ENCODE assay signal across 21 cellular contexts in genomic region chr7:26403640-26404039, GRCh38.
DNase-seq lines count a peak whose midpoint lies in the region; ATAC-seq and TF ChIP-seq lines count a peak whose summit lies in the region.
"Had no signal": no experiment of that assay in that cellular context is flagged by ENCODE, and none has a peak within 500 bp of the region (broad histone marks: within the 10 kb centered on the region; RNA-seq: fewer than 3 reads in every experiment).

No MANE protein-coding gene starts in this region.

- 0 out of 2 replicates have a peak overlapping the region, but pooled peaks have one; percentile 9 for H3K4me2 ChIP-seq in OCI-LY7 (ENCODE audit: low read length)
- H3K4me2 ChIP-seq: A549; BLaER1 treated with 17β-estradiol and CSF1 and Interleukin-3, amounts not matched to agents 10 nM and 100 nM had no signal

- H2AFZ ChIP-seq in OCI-LY7 (ENCODE audit: low read length), result no peak overlapping the region

- H3K36me3 ChIP-seq in OCI-LY7 (ENCODE audit: insufficient read depth, low read length), result no peaks in the 10 kb centered on the region
- H3K36me3 ChIP-seq in uterus, result no peaks in the 10 kb centered on the region
- H3K36me3 ChIP-seq in endodermal cell (ENCODE audit: control insufficient read depth, insufficient read depth, low read length), result no peaks in the 10 kb centered on the region
- H3K36me3 ChIP-seq: BE2C; BLaER1 treated with 17β-estradiol and CSF1 and Interleukin-3, amounts not matched to agents 10 nM and 100 nM; HAP-1 had no signal

- H3K27ac ChIP-seq in OCI-LY7 (ENCODE audit: low read depth, low read length, poor library complexity, severe bottlenecking) (no peak overlapping the region), uterus (no peak overlapping the region), endodermal cell (ENCODE audit: low read depth, low read length) (no peak overlapping the region)
- H3K27ac ChIP-seq: BLaER1 treated with 17β-estradiol and CSF1 and Interleukin-3, amounts not matched to agents 10 nM and 100 nM had no signal

- peak; percentile 71 for ATAC-seq in left colon
- ATAC-seq: A549 had no signal

- no peaks in the 10 kb centered on the region for H3K9me2 ChIP-seq in OCI-LY7 (ENCODE audit: insufficient read depth, low read length)

- POLR2A ChIA-PET in OCI-LY7 (lab: Charles Lee), result interaction anchor here (0.6 to 0.8 kb wide), 2 partner anchors 10 to 395 kb away, joined by 3 to 4 read pairs; no protein-coding TSS in a partner anchor

- no peak overlapping the region for H3K27ac Mint-ChIP-seq in endodermal cell
- H3K27ac Mint-ChIP-seq: CD14-positive monocyte; CD4-positive, alpha-beta T cell; CD8-positive, alpha-beta memory T cell; HFFc6 had no signal

- no peaks in the 10 kb centered on the region for H3K36me3 Mint-ChIP-seq in endodermal cell (ENCODE audit: low read depth)
- H3K36me3 Mint-ChIP-seq: CD14-positive monocyte had no signal

- peaks cover 24% of the 10 kb centered on the region for H3K4me1 ChIP-seq in OCI-LY7 (ENCODE audit: insufficient read depth, low read length, poor library complexity, severe bottlenecking)
- no peaks in the 10 kb centered on the region for H3K4me1 ChIP-seq in uterus
- no peaks in the 10 kb centered on the region for H3K4me1 ChIP-seq in endodermal cell (ENCODE audit: control insufficient read depth, insufficient read depth, low read length)
- H3K4me1 ChIP-seq: BE2C had no signal

- H3K27me3 ChIP-seq in uterus, result no peaks in the 10 kb centered on the region
- H3K27me3 ChIP-seq in endodermal cell (ENCODE audit: control insufficient read depth, insufficient read depth, low read length, poor library complexity, severe bottlenecking), result peaks cover 21% of the 10 kb centered on the region
- H3K27me3 ChIP-seq: BLaER1 treated with 17β-estradiol and CSF1 and Interleukin-3, amounts not matched to agents 10 nM and 100 nM had no signal

- no peak for TF ChIP-seq POLR2A in uterus (IDR thresholded peaks at IDR 0.05)

- H3K79me2 ChIP-seq in OCI-LY7 (ENCODE audit: insufficient read depth, low read depth, low read length), result no peaks in the 10 kb centered on the region

- CTCF ChIA-PET in OCI-LY7 (lab: Charles Lee; ENCODE audit: unreplicated experiment), result no interaction called here

- no peak overlapping the region for H3K4me3 Mint-ChIP-seq in endodermal cell
- H3K4me3 Mint-ChIP-seq: CD14-positive monocyte; CD4-positive, alpha-beta T cell; CD8-positive, alpha-beta memory T cell; HFFc6 had no signal

- DNase-seq in NCI-H510A treated with DMSO at 0.1 percent for 48 hours (lab: John Stamatoyannopoulos, UW), result peak; percentile 26
- DNase-seq in NCI-H510A (lab: John Stamatoyannopoulos, UW), result no peak
- DNase-seq in OCI-LY7 (ENCODE audit: low spot score), result no peak
- DNase-seq in left colon, result no peak
- DNase-seq in uterus, result no peak
- no peak for DNase-seq in endodermal cell
- DNase-seq in anterior cingulate cortex (lab: John Stamatoyannopoulos, UW), result no peak
- DNase-seq: 8988T; ACHN; AML-193; BE2C; CD4-positive, alpha-beta T cell; CD8-positive, alpha-beta memory T cell; DMS 273 treated with DMSO at 0.1 percent for 48 hours; DND-41; GOT3; HFFc6 had no signal

- no peak overlapping the region for H3K9ac ChIP-seq in endodermal cell (ENCODE audit: extremely low read depth, low read length, poor library complexity, severe bottlenecking)
- H3K9ac ChIP-seq: BLaER1 treated with 17β-estradiol and CSF1 and Interleukin-3, amounts not matched to agents 10 nM and 100 nM had no signal

- intact Hi-C loops in OCI-LY7 (cut with micrococcal nuclease; ENCODE audit: unreplicated experiment), result no loop called here
- intact Hi-C loops in left colon (cut with DNase I, micrococcal nuclease), result no loop called here
- intact Hi-C loops in uterus (cut with DNase I; ENCODE audit: low total_unique reads), result no loop called here

- H3K4me3 ChIP-seq in OCI-LY7 (ENCODE audit: low read depth, low read length, poor library complexity, severe bottlenecking), result no peak overlapping the region
- H3K4me3 ChIP-seq in uterus, result no peak overlapping the region
- no peak overlapping the region for H3K4me3 ChIP-seq in endodermal cell (ENCODE audit: low read length)
- H3K4me3 ChIP-seq: A549; BLaER1 treated with 17β-estradiol and CSF1 and Interleukin-3, amounts not matched to agents 10 nM and 100 nM; HAP-1 had no signal

- 89 to 100% methylated on average over 1 to 3 of the region's 3 CpGs for WGBS in endodermal cell (ENCODE audit: insufficient coverage in 1 of 2, insufficient read length in 1 of 2), 2 experiments

- H3K9me3 ChIP-seq in OCI-LY7 (ENCODE audit: low read length) (no peaks in the 10 kb centered on the region), uterus (no peaks in the 10 kb centered on the region), endodermal cell (ENCODE audit: control insufficient read depth, low read length) (no peaks in the 10 kb centered on the region)
- H3K9me3 ChIP-seq: A549, BE2C had no signal

- peaks cover 10% of the 10 kb centered on the region for H3K9me3 Mint-ChIP-seq in endodermal cell
- H3K9me3 Mint-ChIP-seq: HFFc6 had no signal

- H3K4me1 Mint-ChIP-seq in endodermal cell, result peaks cover 5% of the 10 kb centered on the region

- no peaks in the 10 kb centered on the region for H4K20me1 ChIP-seq in OCI-LY7 (ENCODE audit: insufficient read depth, low read length)
- H4K20me1 ChIP-seq: BLaER1 treated with 17β-estradiol and CSF1 and Interleukin-3, amounts not matched to agents 10 nM and 100 nM had no signal

- BruUV-seq in OCI-LY7 (replicated peaks; lab: Mats Ljungman, UMichigan), result no TSS peak

- TF ChIP-seq CTCF in OCI-LY7 (conservative IDR thresholded peaks at IDR 0.05; ENCODE audit: low read length) (no peak), uterus (IDR thresholded peaks at IDR 0.05) (no peak), endodermal cell (conservative IDR thresholded peaks at IDR 0.05) (no peak)

- peaks cover 10% of the 10 kb centered on the region for H3K27me3 Mint-ChIP-seq in endodermal cell (ENCODE audit: insufficient read depth)
